13 cellular contexts compared by ENCODE assay signal in genomic region chr11:128061321-128061871, GRCh38.
A peak's percentile ranks its signal among the peaks of the same experiment; 100 is the strongest.
DNase-seq lines count a peak whose midpoint lies in the region; ATAC-seq, FAIRE-seq and TF ChIP-seq lines count a peak whose summit lies in the region.
"Had no signal": no experiment of that assay in that cellular context is flagged by ENCODE, and none has a peak within 500 bp of the region (broad histone marks: within the 10 kb centered on the region; RNA-seq: fewer than 3 reads in every experiment).

No MANE protein-coding gene starts in this region.

- ATAC-seq in GM19328 (IDR thresholded peaks at IDR 0.05; ENCODE audit: unreplicated experiment), result no peak
- no peak for ATAC-seq in GM19351 (IDR thresholded peaks at IDR 0.05; ENCODE audit: unreplicated experiment)

- H3K4me3 ChIP-seq in fibroblast of villous mesenchyme (ENCODE audit: low read depth, low read length) (no peak overlapping the region), skeletal muscle cell (ENCODE audit: low read depth, low read length) (no peak overlapping the region)
- H3K4me3 ChIP-seq: tibial nerve had no signal

- no peak for TF ChIP-seq CTCF in fibroblast of villous mesenchyme (IDR thresholded peaks at IDR 0.05; ENCODE audit: insufficient read depth, low read depth, low read length)

- DNase-seq in HTR-8/SVneo (ENCODE audit: insufficient read length, low spot score), result peak; percentile 40
- peak; percentile 84 for DNase-seq in NCI-H510A treated with DMSO at 0.1 percent for 48 hours (lab: John Stamatoyannopoulos, UW)
- peak; percentile 69 for DNase-seq in fibroblast of villous mesenchyme (ENCODE audit: low read depth)
- peak; percentile 56 for DNase-seq in skeletal muscle cell (ENCODE audit: low read depth)
- DNase-seq in T-helper 9 cell, result no peak
- no peak for DNase-seq in mucosa of gallbladder (ENCODE audit: low spot score)
- DNase-seq: cerebellar nuclear complex, natural killer cell, NCI-H1048, small intestine had no signal

- FAIRE-seq in HTR-8/SVneo (lab: Jason Lieb, UNC), result no peak
- FAIRE-seq: small intestine had no signal

Comparison
In these comparisons a context has a peak if more than half of its experiments do, and no peak if none do; other contexts are left out.
1. DNase-seq: peak in HTR-8/SVneo (single experiment), NCI-H510A treated with DMSO at 0.1 percent for 48 hours (single experiment), fibroblast of villous mesenchyme (single experiment) and skeletal muscle cell (single experiment); none in T-helper 9 cell (single experiment) and mucosa of gallbladder (single experiment).